In genomic region chr6:28515676-28516075, GRCh38 we compare ENCODE assay signal across 2 cellular contexts.
TF ChIP-seq lines count a peak whose summit lies in the region.

Gene GPX6, minus strand, starts transcription at chr6:28515793. Its CDS starts 50 bp downstream, at chr6:28515743.

TF ChIP-seq in GM23338, 12 proteins besides CTCF, POLR2A, EP300 and RAD21:
- TF ChIP-seq ZNF462 (CRISPR knock-in tag; IDR thresholded peaks at IDR 0.05) (no peak), JUNB (IDR thresholded peaks at IDR 0.05; ENCODE audit: unreplicated experiment) (no peak), ZNF114 (CRISPR knock-in tag; IDR thresholded peaks at IDR 0.05) (no peak), REST (IDR thresholded peaks at IDR 0.05; ENCODE audit: unreplicated experiment) (no peak), EZH2 (IDR thresholded peaks at IDR 0.05; ENCODE audit: low read depth, unreplicated experiment) (no peak), CREB1 (CRISPR knock-in tag; IDR thresholded peaks at IDR 0.05; ENCODE audit: low read depth) (no peak), EZH2phosphoT487 (IDR thresholded peaks at IDR 0.05; ENCODE audit: unreplicated experiment) (no peak), ZNF331 (CRISPR knock-in tag; IDR thresholded peaks at IDR 0.05; ENCODE audit: low read depth) (no peak), ETS1 (IDR thresholded peaks at IDR 0.05) (no peak), POLR2AphosphoS5 (IDR thresholded peaks at IDR 0.05; ENCODE audit: low read depth) (no peak), STAT1 (IDR thresholded peaks at IDR 0.05; ENCODE audit: unreplicated experiment) (no peak), NANOG (IDR thresholded peaks at IDR 0.05; ENCODE audit: borderline replicate concordance) (no peak)

TF ChIP-seq in K562, 482 proteins besides CTCF, POLR2A, EP300 and RAD21:
- TF ChIP-seq ZNF274 (IDR thresholded peaks at IDR 0.05; ENCODE audit: borderline replicate concordance, low read depth, low read length) = no peak
- TF ChIP-seq PHB (CRISPR knock-in tag; IDR thresholded peaks at IDR 0.05) = 0 out of 2 replicates have a peak, but pooled peaks have one; percentile 42
